ENCODE assay signal across 26 cellular contexts in the genomic region with DNA sequence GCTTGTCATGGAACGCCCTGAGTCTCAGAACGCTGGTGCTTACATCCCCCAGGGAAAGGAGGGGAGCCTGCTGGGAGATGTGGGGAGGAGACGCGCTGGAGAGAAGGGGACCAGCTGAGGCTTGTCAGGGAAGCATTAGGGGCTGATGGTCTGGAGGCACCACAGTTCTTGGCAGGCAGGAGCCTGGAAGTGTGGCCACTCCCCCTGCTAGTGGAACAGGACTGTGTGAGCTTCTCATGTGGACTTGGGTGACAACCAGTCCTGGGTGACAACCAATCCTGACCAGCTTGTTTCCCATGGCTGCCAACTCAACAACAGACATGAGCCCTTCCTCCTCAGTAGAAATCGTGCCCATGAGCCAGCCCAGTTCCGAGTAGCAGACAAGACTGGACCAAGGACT.
"Had no signal": no experiment of that assay in that cellular context is flagged by ENCODE, and none has a peak within 500 bp of the region (broad histone marks: within the 10 kb centered on the region; RNA-seq: fewer than 3 reads in every experiment).

No MANE protein-coding gene starts in this region.

- H3K4me3 ChIP-seq: dorsolateral prefrontal cortex, gastroesophageal sphincter, heart left ventricle, hepatocyte, neural progenitor cell, prostate gland, right atrium auricular region, smooth muscle cell, stomach, thyroid gland had no signal

- H3K4me2 ChIP-seq: hepatocyte, neural progenitor cell, smooth muscle cell had no signal

- H3K36me3 ChIP-seq: neural progenitor cell, prostate gland had no signal

- H3K4me1 ChIP-seq: gastroesophageal sphincter, heart left ventricle, neural progenitor cell, parathyroid adenoma, prostate gland, right atrium auricular region, stomach had no signal

- H3K27ac ChIP-seq: gastroesophageal sphincter, heart left ventricle, hepatocyte, neural progenitor cell, parathyroid adenoma, prostate gland, right atrium auricular region, stomach, thyroid gland had no signal

- ATAC-seq: gastroesophageal sphincter; left colon; naive thymus-derived CD4-positive, alpha-beta T cell; sciatic nerve had no signal

- H3K4me3 Mint-ChIP-seq: naive thymus-derived CD4-positive, alpha-beta T cell; nephron; neural progenitor cell had no signal

- H3K9me3 Mint-ChIP-seq: naive thymus-derived CD4-positive, alpha-beta T cell; nephron; neural progenitor cell had no signal

- H3K36me3 Mint-ChIP-seq: naive thymus-derived CD4-positive, alpha-beta T cell had no signal

- DNase-seq: dorsolateral prefrontal cortex; effector CD4-positive, alpha-beta T cell; foreskin fibroblast; heart left ventricle; left colon; mammary epithelial cell; mesendoderm; midbrain; naive thymus-derived CD4-positive, alpha-beta T cell; stimulated activated CD4-positive, alpha-beta T cell treated with anti-CD3 and anti-CD28 coated beads, Interleukin-12 subunit alpha, Interleukin-12 subunit beta, amount 100 ng/mL, for 4 hours; stimulated activated CD4-positive, alpha-beta T cell treated with anti-CD3 and anti-CD28 coated beads, Interleukin-1b, Interleukin-23, amount 100 ng/mL, for 48 hours; stimulated activated CD4-positive, alpha-beta T cell treated with anti-CD3 and anti-CD28 coated beads, Interleukin-4, amount 100 ng/mL, for 1 hour; stimulated activated CD8-positive, alpha-beta memory T cell treated with anti-CD3 and anti-CD28 coated beads, Interleukin-4, amount 100 ng/mL, for 48 hours; stimulated activated naive CD4-positive, alpha-beta T cell treated with Interleukin-2 at 50 U/mL for 16 hours; stomach; thyroid gland; trophoblast cell had no signal

- H3K9me3 ChIP-seq: gastroesophageal sphincter, heart left ventricle, prostate gland, right atrium auricular region, stomach, thyroid gland had no signal

- H3K27ac Mint-ChIP-seq: naive thymus-derived CD4-positive, alpha-beta T cell; nephron; neural progenitor cell had no signal

- H3K9ac ChIP-seq: neural progenitor cell, parathyroid adenoma had no signal

- H3K27me3 ChIP-seq: dorsolateral prefrontal cortex, gastroesophageal sphincter, heart left ventricle, hepatocyte, neural progenitor cell, right atrium auricular region, stomach, thyroid gland had no signal

- H2AFZ ChIP-seq: hepatocyte, neural progenitor cell, parathyroid adenoma had no signal
